Comparison of ENCODE assay signal across 10 cellular contexts in the genomic region with DNA sequence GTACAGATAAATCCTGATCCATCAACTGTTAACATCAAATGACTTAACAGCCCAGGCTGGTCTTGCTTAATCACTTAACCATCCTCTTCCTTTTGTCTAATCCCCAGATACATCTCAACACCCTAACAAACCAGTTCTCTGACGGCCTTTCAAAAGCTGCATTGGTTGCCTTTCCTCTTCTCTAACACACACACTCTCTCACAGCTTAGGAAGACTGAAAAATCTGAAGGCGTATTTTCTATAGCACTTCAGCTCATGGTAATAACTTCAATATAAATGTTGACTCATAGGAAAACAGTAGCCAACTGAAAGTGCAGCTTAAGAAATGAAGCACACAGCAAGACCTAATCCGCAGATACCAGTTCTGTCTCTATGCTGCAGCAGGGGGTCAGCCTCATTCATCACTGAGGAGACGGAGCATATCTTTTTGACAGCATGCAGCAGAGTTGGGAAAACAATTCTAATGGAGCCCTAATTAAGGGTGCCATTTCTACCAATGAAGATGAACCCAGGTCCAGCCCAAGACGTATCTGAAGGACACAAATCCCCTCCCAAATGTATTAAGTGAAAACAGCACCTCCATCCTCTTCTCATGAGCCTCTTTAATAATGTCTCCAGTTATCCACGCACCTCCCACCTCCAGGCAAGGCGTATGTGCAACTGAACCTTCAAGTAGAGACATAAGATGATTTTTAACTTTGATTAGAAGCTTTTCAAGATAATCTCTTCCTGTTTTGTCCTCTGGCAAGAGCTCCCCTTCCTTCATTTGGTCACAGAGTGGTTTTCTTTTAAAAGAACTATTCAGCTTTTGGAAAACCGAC.
DNase-seq lines count a peak whose midpoint lies in the region; FAIRE-seq and TF ChIP-seq lines count a peak whose summit lies in the region.
"Had no signal": no experiment of that assay in that cellular context is flagged by ENCODE, and none has a peak within 500 bp of the region (broad histone marks: within the 10 kb centered on the region; RNA-seq: fewer than 3 reads in every experiment).

No MANE protein-coding gene starts in this region.

- H3K9me3 Mint-ChIP-seq in activated naive CD4-positive, alpha-beta T cell treated with anti-CD3 and anti-CD28 coated beads for 36 hours: no peaks in the 10 kb centered on the region

- peak overlapping the region; percentile 26 for H3K27ac Mint-ChIP-seq in activated naive CD4-positive, alpha-beta T cell treated with anti-CD3 and anti-CD28 coated beads for 36 hours

- FAIRE-seq in urothelium cell line (lab: Jason Lieb, UNC): no peak
- no peak for FAIRE-seq in H54 (lab: Jason Lieb, UNC)

- H3K36me3 Mint-ChIP-seq in activated naive CD4-positive, alpha-beta T cell treated with anti-CD3 and anti-CD28 coated beads for 36 hours (ENCODE audit: low read depth): no peaks in the 10 kb centered on the region
- H3K36me3 Mint-ChIP-seq: CD8-positive, alpha-beta memory T cell had no signal

- H3K9me3 ChIP-seq in adrenal gland (replicated peaks in 1 of 3): no peaks in the 10 kb centered on the region

- peaks cover 4% of the 10 kb centered on the region for H3K27me3 Mint-ChIP-seq in activated naive CD4-positive, alpha-beta T cell treated with anti-CD3 and anti-CD28 coated beads for 36 hours (ENCODE audit: low read depth)

- peak overlapping the region; percentile 12 for H3K4me3 Mint-ChIP-seq in activated naive CD4-positive, alpha-beta T cell treated with anti-CD3 and anti-CD28 coated beads for 36 hours

- TF ChIP-seq CTCF in LNCaP clone FGC (IDR thresholded peaks at IDR 0.05; ENCODE audit: control insufficient read depth, extremely low read depth, insufficient read depth) (no peak), adrenal gland (IDR thresholded peaks at IDR 0.05) (no peak)

- peaks cover 12% of the 10 kb centered on the region for H3K4me1 Mint-ChIP-seq in activated naive CD4-positive, alpha-beta T cell treated with anti-CD3 and anti-CD28 coated beads for 36 hours (ENCODE audit: low read depth)

- TF ChIP-seq POLR2A in adrenal gland (IDR thresholded peaks at IDR 0.05) (no peak), H54 (IDR thresholded peaks at IDR 0.05; ENCODE audit: low read depth, low read length) (no peak)

- H3K36me3 ChIP-seq in adrenal gland (replicated peaks in 1 of 2): no peaks in the 10 kb centered on the region
- H3K36me3 ChIP-seq: upper lobe of left lung had no signal

- peak overlapping the region in 3 of 5 donors; percentile 9 to 28 (median 14) for H3K27ac ChIP-seq in adrenal gland
- H3K27ac ChIP-seq: upper lobe of left lung had no signal

- no peaks in the 10 kb centered on the region for H3K4me1 ChIP-seq in adrenal gland (replicated peaks in 1 of 2)

- intact Hi-C loops in activated naive CD4-positive, alpha-beta T cell treated with anti-CD3 and anti-CD28 coated beads for 36 hours (cut with micrococcal nuclease): loop anchor here (2.0 kb wide), 1 partner anchor 45 kb away; no protein-coding TSS in a partner anchor
- intact Hi-C loops in adrenal gland (cut with DNase I): no loop called here

- CTCF ChIA-PET in activated naive CD4-positive, alpha-beta T cell treated with anti-CD3 and anti-CD28 coated beads for 36 hours (lab: Charles Lee): interaction anchor here (0.6 to 1.4 kb wide), 4 partner anchors 21 to 89 kb away, joined by 3 to 4 read pairs (median 3); no protein-coding TSS in a partner anchor

- peak overlapping the region; percentile 38 for H3K4me3 ChIP-seq in LNCaP clone FGC (ENCODE audit: low read depth, low read length)
- H3K4me3 ChIP-seq in adrenal gland: peak overlapping the region in 1 of 4 donors; percentile 33
- H3K4me3 ChIP-seq: upper lobe of left lung had no signal

- 45 to 46% (median 46%) methylated on average over 8 of the region's 8 CpGs for WGBS in adrenal gland, 4 donors

- no peak for DNase-seq in activated naive CD4-positive, alpha-beta T cell treated with anti-CD3 and anti-CD28 coated beads for 36 hours
- no peak for DNase-seq in activated naive CD4-positive, alpha-beta T cell treated with anti-CD3 and anti-CD28 coated beads, Interleukin-2, amount 50 U/mL, for 16 hours
- DNase-seq in LNCaP clone FGC (ENCODE audit: low read depth) (no peak), adrenal gland (no peak), superior temporal gyrus (ENCODE audit: extremely low spot score) (peak; percentile 38), SHP77 treated with DMSO at 0.1 percent for 48 hours (lab: John Stamatoyannopoulos, UW) (no peak), urothelium cell line (ENCODE audit: low spot score) (no peak), H54 (ENCODE audit: insufficient read length, low spot score) (no peak)
- DNase-seq: CD8-positive, alpha-beta memory T cell had no signal

- H3K27me3 ChIP-seq in adrenal gland: no peaks in the 10 kb centered on the region
- H3K27me3 ChIP-seq: upper lobe of left lung had no signal
